8 cellular contexts compared by ENCODE assay signal in genomic region chr11:119206512-119207299, GRCh38. TPM values are rescaled to one million over a fixed set of nuclear protein-coding genes. Genes with fewer than 3 reads are reported as not detected.
DNase-seq lines count a peak whose midpoint lies in the region; ATAC-seq, FAIRE-seq and TF ChIP-seq lines count a peak whose summit lies in the region.

No MANE protein-coding gene starts in this region.

- DNase-seq in AG09309 (ENCODE audit: low read depth): no peak
- peak; percentile 47 for DNase-seq in GM19239 (ENCODE audit: insufficient read length, low spot score)
- DNase-seq in HT-29 (ENCODE audit: low spot score): peak; percentile 49
- peak; percentile 21 for DNase-seq in activated CD4-positive, CD25-positive, alpha-beta regulatory T cell treated with anti-CD3 and anti-CD28 coated beads, Interleukin-2, amount 50 U/mL, for 16 hours (ENCODE audit: low read depth, low spot score)
- DNase-seq in coronary artery (ENCODE audit: low spot score): peak; percentile 82
- peak; percentile 56 for DNase-seq in lung (ENCODE audit: low spot score)
- DNase-seq in stimulated activated CD4-positive, alpha-beta T cell treated with anti-CD3 and anti-CD28 coated beads, TNF-alpha, amount 100 ng/mL, for 24 hours (ENCODE audit: low read depth in 3 of 3): peak; percentile 11 to 50 (median 26)
- DNase-seq in COR-L47 (lab: John Stamatoyannopoulos, UW): no peak

- TF ChIP-seq CTCF in AG09309 (IDR thresholded peaks at IDR 0.05; ENCODE audit: control insufficient read depth, insufficient read depth, low read depth, low read length, missing control alignments) (no peak), coronary artery (IDR thresholded peaks at IDR 0.05) (no peak), lung (IDR thresholded peaks at IDR 0.05; ENCODE audit: control extremely low read depth, extremely low read depth) (no peak)

- no peaks in the 10 kb centered on the region for H3K36me3 ChIP-seq in lung (ENCODE audit: control insufficient read depth in 2 of 2, insufficient read depth in 2 of 2, low read length in 2 of 2)

- FAIRE-seq in GM19239 (lab: Jason Lieb, UNC): peak; percentile 64

- peak overlapping the region; percentile 87 to 93 for H3K27ac ChIP-seq in coronary artery
- H3K27ac ChIP-seq in lung (ENCODE audit: low read depth in 1 of 2, low read length in 1 of 2): peak overlapping the region; percentile 96

- H3K27me3 ChIP-seq in lung (ENCODE audit: control insufficient read depth, insufficient read depth): no peaks in the 10 kb centered on the region

- WGBS in lung, 2 donors: 1 to 2% methylated on average over 39 to 40 of the region's 40 CpGs

- peak; percentile 14 for ATAC-seq in lung (ENCODE audit: insufficient read depth, low FRiP score)

- peaks cover 1 to 5% of the 10 kb centered on the region in 2 donors for H3K4me1 ChIP-seq in lung (ENCODE audit: control insufficient read depth in 2 of 2, insufficient read depth in 2 of 2, low read length in 2 of 2)

- H3K4me3 ChIP-seq in AG09309 (ENCODE audit: control insufficient read depth, low read depth, low read length) (peak overlapping the region; percentile 95), coronary artery (peak overlapping the region; percentile 97), lung (peak overlapping the region; percentile 84)

- H3K9me3 ChIP-seq in lung (ENCODE audit: control insufficient read depth in 2 of 2, insufficient read depth in 1 of 2, low read length in 1 of 2): no peaks in the 10 kb centered on the region

RNA-seq across cellular contexts. Expression of gene CBL, which starts 0.6 kb away (rescaled TPM):
- total RNA-seq in HT-29 (2014; rRNA removed; shearing (Covaris generic)): 6.5 and 8.3 TPM in 2 replicates
- total RNA-seq in lung: 10 to 100 TPM; 21.8 to 25.1 TPM
- 10 to 100 TPM in 1 of 2 donors, 1 to 10 TPM in 1; 8.7 to 10.3 TPM for polyA plus RNA-seq in lung

RNA-seq across cellular contexts. Expression of gene NHERF4, which starts 21.4 kb away (rescaled TPM):
- total RNA-seq in HT-29 (2014; rRNA removed; shearing (Covaris generic)): 1.8 TPM in 2 replicates
- total RNA-seq in lung: under 1 TPM in 1 of 2 donors, not detected in 1; 0.37 TPM
- under 1 TPM in 1 of 2 donors, not detected in 1; 0.96 TPM for polyA plus RNA-seq in lung

RNA-seq across cellular contexts. Expression of gene NLRX1, which starts 38.2 kb away (rescaled TPM):
- total RNA-seq in HT-29 (2014; rRNA removed; shearing (Covaris generic)): 13.1 and 21.1 TPM in 2 replicates
- 10 to 100 TPM; 12.5 to 22.6 TPM for total RNA-seq in lung
- polyA plus RNA-seq in lung: 10 to 100 TPM in 1 of 2 donors, 1 to 10 TPM in 1; 5.1 to 10.7 TPM

RNA-seq across cellular contexts. Expression of gene ABCG4, which starts 57.9 kb away (rescaled TPM):
- not detected in 2 replicates for total RNA-seq in HT-29 (2014; rRNA removed; shearing (Covaris generic))
- under 1 TPM in 1 of 2 donors, not detected in 1; 0.28 TPM for total RNA-seq in lung
- polyA plus RNA-seq in lung: under 1 TPM; 0.03 to 0.10 TPM

Comparison
In these comparisons a context has a peak if more than half of its experiments do, and no peak if none do; other contexts are left out.
1. DNase-seq: peak in GM19239 (single experiment), HT-29 (single experiment), activated CD4-positive, CD25-positive, alpha-beta regulatory T cell treated with anti-CD3 and anti-CD28 coated beads, Interleukin-2, amount 50 U/mL, for 16 hours (single experiment), coronary artery (single experiment), lung (single experiment) and stimulated activated CD4-positive, alpha-beta T cell treated with anti-CD3 and anti-CD28 coated beads, TNF-alpha, amount 100 ng/mL, for 24 hours (3 of 3); none in AG09309 (single experiment) and COR-L47 (single experiment).
2. Peak in every context shown above with its lines, with median percentiles within 50 percentile points of each other: H3K4me3 ChIP-seq.